In the genomic region with DNA sequence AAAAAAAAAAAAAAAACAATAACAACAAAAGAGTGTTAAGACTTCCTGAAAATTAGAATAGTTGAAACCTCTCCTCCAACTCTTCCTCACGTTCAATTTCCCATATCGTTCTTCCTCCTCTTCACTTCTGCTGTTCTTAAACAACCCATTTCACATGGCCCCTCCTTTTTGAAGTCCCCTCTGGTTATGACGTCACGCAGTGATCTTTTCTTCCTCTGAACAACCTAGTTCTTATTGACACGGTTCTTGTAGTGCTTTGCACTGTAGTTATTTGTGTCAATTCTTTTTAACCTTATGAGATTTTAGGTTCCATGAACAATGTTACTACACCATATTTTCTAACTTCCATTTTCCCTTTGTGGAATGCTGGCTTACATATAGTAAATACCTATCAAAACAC, we compare ENCODE assay signal across 1 cellular context.
TF ChIP-seq lines count a peak whose summit lies in the region.

No MANE protein-coding gene starts in this region.

TF ChIP-seq in GM23338, 12 proteins besides CTCF, POLR2A, EP300 and RAD21 (continued from another document):
- TF ChIP-seq ZNF462 (CRISPR knock-in tag; IDR thresholded peaks at IDR 0.05) (no peak), POLR2AphosphoS5 (IDR thresholded peaks at IDR 0.05; ENCODE audit: low read depth) (no peak), JUNB (IDR thresholded peaks at IDR 0.05; ENCODE audit: unreplicated experiment) (no peak), STAT1 (IDR thresholded peaks at IDR 0.05; ENCODE audit: unreplicated experiment) (no peak), ZNF331 (CRISPR knock-in tag; IDR thresholded peaks at IDR 0.05; ENCODE audit: low read depth) (no peak), ZNF114 (CRISPR knock-in tag; IDR thresholded peaks at IDR 0.05) (no peak), CREB1 (CRISPR knock-in tag; IDR thresholded peaks at IDR 0.05; ENCODE audit: low read depth) (no peak)
- TF ChIP-seq, protein P1, sequence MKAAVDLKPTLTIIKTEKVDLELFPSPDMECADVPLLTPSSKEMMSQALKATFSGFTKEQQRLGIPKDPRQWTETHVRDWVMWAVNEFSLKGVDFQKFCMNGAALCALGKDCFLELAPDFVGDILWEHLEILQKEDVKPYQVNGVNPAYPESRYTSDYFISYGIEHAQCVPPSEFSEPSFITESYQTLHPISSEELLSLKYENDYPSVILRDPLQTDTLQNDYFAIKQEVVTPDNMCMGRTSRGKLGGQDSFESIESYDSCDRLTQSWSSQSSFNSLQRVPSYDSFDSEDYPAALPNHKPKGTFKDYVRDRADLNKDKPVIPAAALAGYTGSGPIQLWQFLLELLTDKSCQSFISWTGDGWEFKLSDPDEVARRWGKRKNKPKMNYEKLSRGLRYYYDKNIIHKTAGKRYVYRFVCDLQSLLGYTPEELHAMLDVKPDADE (IDR thresholded peaks at IDR 0.05): no peak
